In genomic region chrX:85996555-85996954, GRCh38 we compare ENCODE assay signal across 15 cellular contexts. TPM values are rescaled to one million over a fixed set of nuclear protein-coding genes. Genes with fewer than 3 reads are reported as not detected.
DNase-seq lines count a peak whose midpoint lies in the region; ATAC-seq and TF ChIP-seq lines count a peak whose summit lies in the region.
"Had no signal": no experiment of that assay in that cellular context is flagged by ENCODE, and none has a peak within 500 bp of the region (broad histone marks: within the 10 kb centered on the region; RNA-seq: fewer than 3 reads in every experiment).

No MANE protein-coding gene starts in this region.

- H3K23me2 ChIP-seq in H9 (ENCODE audit: insufficient read length, low read depth, low read length, poor library complexity, severe bottlenecking) = no peaks in the 10 kb centered on the region

- no peak overlapping the region for H2BK5ac ChIP-seq in H9 (ENCODE audit: insufficient read length, low read length)

- peak overlapping the region; percentile 64 for H3K27ac ChIP-seq in H9 (ENCODE audit: insufficient read length, low read depth, low read length)
- H3K27ac ChIP-seq in iPS-18a (ENCODE audit: low read length) = no peak overlapping the region
- H3K27ac ChIP-seq in SJCRH30 = no peak overlapping the region
- H3K27ac ChIP-seq: C4-2B had no signal

- H3K4me1 Mint-ChIP-seq in H9 = peaks cover 54 to 62% of the 10 kb centered on the region in 2 experiments

- no peak overlapping the region for H3K18ac ChIP-seq in H9 (ENCODE audit: insufficient read length, low read depth, low read length)

- H3K27ac Mint-ChIP-seq in H9 = peak overlapping the region; percentile 45 to 73 (median 70)

- no peak overlapping the region for H4K5ac ChIP-seq in H9 (ENCODE audit: insufficient read length, low read depth, low read length)

- H3K4me1 ChIP-seq in H9 (ENCODE audit: insufficient read depth, low read length) (no peaks in the 10 kb centered on the region; the same call in 1 of the 2 replicates), iPS-18a (ENCODE audit: control insufficient read depth, low read depth, low read length) (peaks cover 28% of the 10 kb centered on the region), SJCRH30 (no peaks in the 10 kb centered on the region)

- H3K9ac ChIP-seq in H9 (ENCODE audit: extremely low read depth, insufficient read length, low read length) = no peak overlapping the region
- H3K9ac ChIP-seq in iPS-18a (ENCODE audit: low read length) = peak overlapping the region; percentile 2

- no peak for TF ChIP-seq CTCF in H9 (conservative IDR thresholded peaks at IDR 0.05)

- H3K9me3 ChIP-seq in H9 (ENCODE audit: control insufficient read depth, low read depth, low read length) (no peaks in the 10 kb centered on the region), iPS-18a (ENCODE audit: control insufficient read depth, low read depth, low read length) (no peaks in the 10 kb centered on the region), SJCRH30 (replicated peaks) (no peaks in the 10 kb centered on the region)
- H3K9me3 ChIP-seq: BE2C had no signal

- H3K36me3 ChIP-seq in iPS-18a (ENCODE audit: control insufficient read depth, low read depth, low read length) (no peaks in the 10 kb centered on the region), SJCRH30 (no peaks in the 10 kb centered on the region)
- H3K36me3 ChIP-seq: BE2C had no signal

- H3K27me3 ChIP-seq in H9 (ENCODE audit: insufficient read depth, low read length) (no peaks in the 10 kb centered on the region), iPS-18a (ENCODE audit: control insufficient read depth, insufficient read depth, low read length) (no peaks in the 10 kb centered on the region), SJCRH30 (no peaks in the 10 kb centered on the region)
- H3K27me3 ChIP-seq: BE2C had no signal

- H2AK5ac ChIP-seq in H9 (ENCODE audit: insufficient read length, low read length) = no peak overlapping the region

- ATAC-seq in HG03039 (IDR thresholded peaks at IDR 0.05; ENCODE audit: unreplicated experiment) (no peak), HG02759 (IDR thresholded peaks at IDR 0.05; ENCODE audit: unreplicated experiment) (no peak)

- H4K91ac ChIP-seq in H9 (ENCODE audit: insufficient read length, low read depth, low read length) = no peak overlapping the region

- no peak overlapping the region for H4K8ac ChIP-seq in H9 (replicated peaks; ENCODE audit: insufficient read length, low read depth, low read length)

- no peak overlapping the region for H2BK20ac ChIP-seq in H9 (ENCODE audit: low read depth, low read length, poor library complexity, severe bottlenecking)

- no peak overlapping the region for H3K14ac ChIP-seq in H9 (ENCODE audit: insufficient read depth, low read length)

- H3K23ac ChIP-seq in H9 (ENCODE audit: insufficient read length, low read depth, low read length) = no peak overlapping the region

- no peak overlapping the region for H2BK15ac ChIP-seq in H9 (ENCODE audit: low read depth, low read length)

- H2BK120ac ChIP-seq in H9 (ENCODE audit: low read depth, low read length, poor library complexity, severe bottlenecking) = no peak overlapping the region

- H3K79me2 ChIP-seq in H9 (ENCODE audit: insufficient read depth, low read length) = peaks cover 2% of the 10 kb centered on the region; the same call in 1 of the 2 replicates

- H3K4me3 ChIP-seq in iPS-18a (ENCODE audit: low read length) = no peak overlapping the region
- H3K4me3 ChIP-seq in SJCRH30 = no peak overlapping the region

- H3K27me3 Mint-ChIP-seq in H9 (ENCODE audit: low read depth) = no peaks in the 10 kb centered on the region
- H3K27me3 Mint-ChIP-seq: CD4-positive, alpha-beta memory T cell had no signal

- H3K4me3 Mint-ChIP-seq in H9 = no peak overlapping the region
- H3K4me3 Mint-ChIP-seq: CD4-positive, alpha-beta memory T cell had no signal

- H3T11ph ChIP-seq in H9 (ENCODE audit: low read length) = no peak overlapping the region

- peak overlapping the region; percentile 28 for H3K4me2 ChIP-seq in H9 (ENCODE audit: insufficient read depth, insufficient read length, low read length)

- H3K9me3 Mint-ChIP-seq in H9 = peaks cover 0 to 21% of the 10 kb centered on the region in 2 experiments; a peak in 3 of 5 replicates
- H3K9me3 Mint-ChIP-seq: CD4-positive, alpha-beta memory T cell had no signal

- H3K56ac ChIP-seq in H9 (ENCODE audit: insufficient read length, low read depth, low read length) = no peak overlapping the region

- H2AFZ ChIP-seq in H9 (ENCODE audit: low read length) = no peak overlapping the region

- H3K79me1 ChIP-seq in H9 (ENCODE audit: insufficient read depth, low read depth, low read length, poor library complexity, severe bottlenecking) = no peaks in the 10 kb centered on the region

- no peak overlapping the region for H3K4ac ChIP-seq in H9 (ENCODE audit: low read depth, low read length)

- no peaks in the 10 kb centered on the region for H4K20me1 ChIP-seq in H9 (ENCODE audit: control insufficient read depth, insufficient read depth, insufficient read length)

- H2BK12ac ChIP-seq in H9 (ENCODE audit: insufficient read length, low read depth, low read length) = no peak overlapping the region

- peaks cover 0 to 4% (median 0%) of the 10 kb centered on the region in 3 experiments; a peak in 2 of 7 replicates for H3K36me3 Mint-ChIP-seq in H9 (ENCODE audit: insufficient read depth in 1 of 3, low read depth in 3 of 3)
- H3K36me3 Mint-ChIP-seq: CD4-positive, alpha-beta memory T cell had no signal

- DNase-seq in DMS53 (lab: John Stamatoyannopoulos, UW) = peak; percentile 14
- no peak for DNase-seq in H9
- peak; percentile 1 for DNase-seq in OCI-M1 (lab: John Stamatoyannopoulos, UW)
- no peak for DNase-seq in SJCRH30
- DNase-seq in NCI-H2029 (lab: John Stamatoyannopoulos, UW) = no peak
- DNase-seq: BE2C; CD4-positive, alpha-beta memory T cell; DND-41; GF-D8; IMR-90; KBM-7 had no signal

RNA-seq across cellular contexts. Expression of gene CHM, which starts 50.8 kb away (rescaled TPM):
- 23.9 and 28.4 TPM in 2 replicates for total RNA-seq in H9 (2021)
- 15.4 and 15.6 TPM in 2 replicates for total RNA-seq in SJCRH30 (2014; rRNA removed; shearing (Covaris generic))

Comparison
In these comparisons a context has a peak if more than half of its experiments do, and no peak if none do; other contexts are left out.
1. DNase-seq: peak in DMS53 (single experiment) and OCI-M1 (single experiment); none in H9 (single experiment), SJCRH30 (0 of 2) and NCI-H2029 (single experiment).